In genomic region chr4:158670975-158671664, GRCh38 we compare ENCODE assay signal across 8 cellular contexts.
DNase-seq lines count a peak whose midpoint lies in the region; ATAC-seq and TF ChIP-seq lines count a peak whose summit lies in the region.

No MANE protein-coding gene starts in this region.

- H3K27me3 ChIP-seq in effector memory CD4-positive, alpha-beta T cell (replicated peaks; ENCODE audit: control insufficient read depth, insufficient read depth, low read length, poor library complexity, severe bottlenecking) = no peaks in the 10 kb centered on the region

- H3K9me3 ChIP-seq in effector memory CD4-positive, alpha-beta T cell (ENCODE audit: control insufficient read depth, low read length) = no peaks in the 10 kb centered on the region

- no peaks in the 10 kb centered on the region for H3K36me3 ChIP-seq in effector memory CD4-positive, alpha-beta T cell (ENCODE audit: control insufficient read depth, insufficient read depth, low read length)

- TF ChIP-seq CTCF in AG10803 (conservative IDR thresholded peaks at IDR 0.05; ENCODE audit: low read length) = no peak

- H3K4me1 ChIP-seq in effector memory CD4-positive, alpha-beta T cell (ENCODE audit: control insufficient read depth, insufficient read depth, low read length, poor library complexity, severe bottlenecking) = peaks cover 6% of the 10 kb centered on the region

- DNase-seq in AG10803 (ENCODE audit: low read depth) (peak; percentile 81), NCI-H510A (lab: John Stamatoyannopoulos, UW) (peak; percentile 43), medulla oblongata (ENCODE audit: extremely low spot score) (peak; percentile 85)
- peak; percentile 61 to 73 for DNase-seq in activated CD4-positive, alpha-beta T cell treated with anti-CD3 and anti-CD28 coated beads, Interleukin-2, amount 50 U/mL, for 48 hours
- peak; percentile 36 to 39 (median 36) for DNase-seq in effector memory CD4-positive, alpha-beta T cell
- peak; percentile 30 for DNase-seq in stimulated activated CD8-positive, alpha-beta memory T cell treated with anti-CD3 and anti-CD28 coated beads, Interleukin-12 subunit alpha, Interleukin-12 subunit beta, amount 100 ng/mL, for 24 hours (ENCODE audit: extremely low read depth)

- H3K4me3 ChIP-seq in AG10803 (ENCODE audit: low read length) = peak overlapping the region; percentile 98
- peak overlapping the region; percentile 98 for H3K4me3 ChIP-seq in effector memory CD4-positive, alpha-beta T cell (ENCODE audit: insufficient read depth, low read depth, low read length, poor library complexity, severe bottlenecking)

- ATAC-seq in GM18867 (IDR thresholded peaks at IDR 0.05; ENCODE audit: unreplicated experiment) (peak; percentile 22), HG03108 (IDR thresholded peaks at IDR 0.05; ENCODE audit: unreplicated experiment) (peak; percentile 18)

- H3K27ac ChIP-seq in effector memory CD4-positive, alpha-beta T cell (ENCODE audit: insufficient read depth, low read length, poor library complexity, severe bottlenecking) = peak overlapping the region; percentile 90

Comparison
In these comparisons a context has a peak if more than half of its experiments do, and no peak if none do; other contexts are left out.
1. Peak in every context shown above with its lines: DNase-seq, ATAC-seq, H3K4me3 ChIP-seq and H3K27ac ChIP-seq.
2. DNase-seq: peak in every context shown above with its lines; median percentile 85 in medulla oblongata; 81 in AG10803; 67 in activated CD4-positive, alpha-beta T cell treated with anti-CD3 and anti-CD28 coated beads, Interleukin-2, amount 50 U/mL, for 48 hours; 43 in NCI-H510A; 36 in effector memory CD4-positive, alpha-beta T cell; 30 in stimulated activated CD8-positive, alpha-beta memory T cell treated with anti-CD3 and anti-CD28 coated beads, Interleukin-12 subunit alpha, Interleukin-12 subunit beta, amount 100 ng/mL, for 24 hours.